8 cellular contexts compared by ENCODE assay signal in the genomic region with DNA sequence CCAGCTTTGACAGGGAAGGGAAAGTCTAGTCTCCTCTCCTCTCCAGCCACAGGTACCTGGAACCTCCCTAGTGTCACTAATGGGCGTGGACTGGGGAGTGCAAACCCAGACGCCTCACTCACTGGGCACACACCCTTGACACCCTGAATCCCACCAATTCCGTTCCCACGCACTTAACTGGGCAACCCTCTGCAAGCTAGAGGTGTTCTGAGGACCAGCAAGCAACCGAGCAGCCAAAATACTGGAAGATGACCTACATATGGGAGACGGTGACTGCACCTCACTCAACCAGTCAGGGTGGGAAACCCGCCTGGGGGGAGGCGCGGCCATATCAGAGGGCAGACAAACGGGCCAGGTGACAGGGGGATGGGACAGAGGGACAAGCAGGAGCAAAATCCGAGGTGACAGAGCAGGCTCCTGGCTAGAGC. TPM values are rescaled to one million over a fixed set of nuclear protein-coding genes. Genes with fewer than 3 reads are reported as not detected.
A peak's percentile ranks its signal among the peaks of the same experiment; 100 is the strongest.
DNase-seq lines count a peak whose midpoint lies in the region; ATAC-seq and TF ChIP-seq lines count a peak whose summit lies in the region.

No MANE protein-coding gene starts in this region.

- H3K9ac ChIP-seq in mesenchymal stem cell (ENCODE audit: low read length): peak overlapping the region; percentile 94

- no peak overlapping the region for H2AK5ac ChIP-seq in mesenchymal stem cell (ENCODE audit: low read length, severe bottlenecking)

- H3K4ac ChIP-seq in mesenchymal stem cell (ENCODE audit: low read depth in 1 of 2, low read length in 2 of 2): peak overlapping the region; percentile 5 to 56

- ATAC-seq in HG03439 (IDR thresholded peaks at IDR 0.05; ENCODE audit: unreplicated experiment): no peak

- peaks cover 4% of the 10 kb centered on the region for H3K36me3 Mint-ChIP-seq in brain

- peak overlapping the region; percentile 90 to 91 for H3K4me3 ChIP-seq in mesenchymal stem cell (ENCODE audit: insufficient read depth in 1 of 2, low read depth in 1 of 2, low read length in 2 of 2)
- peak overlapping the region; percentile 69 to 95 for H3K4me3 ChIP-seq in uterus

- peaks cover 4% of the 10 kb centered on the region for H3K27me3 Mint-ChIP-seq in brain

- 19% methylated on average over 11 of the region's 11 CpGs for WGBS in mesenchymal stem cell

- no peak overlapping the region for H3K14ac ChIP-seq in mesenchymal stem cell (ENCODE audit: low read length in 2 of 2)

- no peak overlapping the region for H2BK12ac ChIP-seq in mesenchymal stem cell (ENCODE audit: low read length in 2 of 2)

- H3K18ac ChIP-seq in mesenchymal stem cell (ENCODE audit: low read depth in 1 of 2, low read length in 2 of 2): peak overlapping the region; percentile 4 to 91

- no peaks in the 10 kb centered on the region for H3K27me3 ChIP-seq in mesenchymal stem cell (ENCODE audit: control insufficient read depth in 1 of 2, insufficient read depth in 1 of 2, low read length in 2 of 2)
- no peaks in the 10 kb centered on the region for H3K27me3 ChIP-seq in uterus

- DNase-seq in 8988T (peak; percentile 4), mesenchymal stem cell (no peak), uterus (no peak), DMS79 treated with DMSO at 0.1 percent for 48 hours (lab: John Stamatoyannopoulos, UW) (no peak), AG20443 (ENCODE audit: low spot score) (no peak)

- H4K91ac ChIP-seq in mesenchymal stem cell (ENCODE audit: low read length): no peak overlapping the region

- peaks cover 0 to 4% (median 0%) of the 10 kb centered on the region in 5 experiments for H3K9me3 Mint-ChIP-seq in brain

- intact Hi-C loops in uterus (cut with DNase I; ENCODE audit: low total_unique reads): no loop called here

- H2BK120ac ChIP-seq in mesenchymal stem cell (ENCODE audit: low read depth, low read length): no peak overlapping the region

- H3K36me3 ChIP-seq in KOPT-K1 (ENCODE audit: insufficient read depth, low read length): no peaks in the 10 kb centered on the region; the same call in 1 of the 2 replicates
- H3K36me3 ChIP-seq in mesenchymal stem cell (ENCODE audit: control insufficient read depth in 1 of 2, insufficient read depth in 2 of 2, low read depth in 1 of 2, low read length in 2 of 2): peaks cover 0 to 26% of the 10 kb centered on the region in 2 experiments
- H3K36me3 ChIP-seq in uterus: no peaks in the 10 kb centered on the region

- H3K4me2 ChIP-seq in mesenchymal stem cell (ENCODE audit: low read length, poor library complexity, severe bottlenecking): peak overlapping the region; percentile 68

- H3K4me1 Mint-ChIP-seq in brain: peaks cover 36% of the 10 kb centered on the region

- H3K27ac ChIP-seq in KOPT-K1 (ENCODE audit: low read depth, low read length, poor library complexity, severe bottlenecking) (peak overlapping the region; percentile 59), mesenchymal stem cell (ENCODE audit: low read length, poor library complexity, severe bottlenecking) (no peak overlapping the region), uterus (peak overlapping the region; percentile 73 to 87)

- no peak overlapping the region for H2BK5ac ChIP-seq in mesenchymal stem cell (ENCODE audit: low read depth, low read length, poor library complexity, severe bottlenecking)

- H3K4me3 Mint-ChIP-seq in brain: peak overlapping the region; percentile 97 to 99 (median 99)

- H3K27ac Mint-ChIP-seq in brain: peak overlapping the region; percentile 87 to 99 (median 96)

- H3K4me1 ChIP-seq in mesenchymal stem cell (ENCODE audit: control insufficient read depth, insufficient read depth, low read depth, low read length): peaks cover 29% of the 10 kb centered on the region
- peaks cover 0 to 30% of the 10 kb centered on the region in 2 donors for H3K4me1 ChIP-seq in uterus

- no peaks in the 10 kb centered on the region for H3K9me3 ChIP-seq in KOPT-K1 (ENCODE audit: insufficient read depth, low read length, poor library complexity, severe bottlenecking)
- H3K9me3 ChIP-seq in mesenchymal stem cell (ENCODE audit: control insufficient read depth, low read length): no peaks in the 10 kb centered on the region
- no peaks in the 10 kb centered on the region for H3K9me3 ChIP-seq in uterus

- TF ChIP-seq POLR2A in uterus (IDR thresholded peaks at IDR 0.05): no peak

- H2AFZ ChIP-seq in mesenchymal stem cell (ENCODE audit: low read depth, low read length): no peak overlapping the region

- TF ChIP-seq CTCF in brain (conservative IDR thresholded peaks at IDR 0.05) (no peak), uterus (IDR thresholded peaks at IDR 0.05) (no peak)

- H3K23ac ChIP-seq in mesenchymal stem cell (ENCODE audit: low read length in 2 of 2): peak overlapping the region in 1 of 2 experiments; percentile 54

- H2BK15ac ChIP-seq in mesenchymal stem cell (ENCODE audit: low read depth, poor library complexity, severe bottlenecking): no peak overlapping the region

- H3K79me1 ChIP-seq in mesenchymal stem cell (replicated peaks; ENCODE audit: low read length, poor library complexity, severe bottlenecking): peaks cover 9% of the 10 kb centered on the region

- no peak overlapping the region for H4K8ac ChIP-seq in mesenchymal stem cell (ENCODE audit: low read length)

RNA-seq across cellular contexts. Expression of gene ABHD17A, which starts 1.0 kb away (rescaled TPM):
- polyA plus RNA-seq in brain (ENCODE audit: insufficient read depth, low read depth, low replicate concordance): 124 TPM
- polyA plus RNA-seq in mesenchymal stem cell (2013, experiment 1 of 2): 60.5 TPM
- 60.5 TPM for polyA plus RNA-seq in mesenchymal stem cell (2013, experiment 2 of 2)
- total RNA-seq in uterus: 100 to 1,000 TPM in 1 of 4 donors, 10 to 100 TPM in 3; 33.8 to 142 (median 63.7) TPM

RNA-seq across cellular contexts. Expression of gene ADAT3, which starts 20.9 kb away (rescaled TPM):
- 3.8 TPM for polyA plus RNA-seq in brain (ENCODE audit: insufficient read depth, low read depth, low replicate concordance)
- polyA plus RNA-seq in mesenchymal stem cell (2013, experiment 1 of 2): 4.9 TPM
- 4.9 TPM for polyA plus RNA-seq in mesenchymal stem cell (2013, experiment 2 of 2)
- 1 to 10 TPM; 1.0 to 5.5 (median 2.8) TPM for total RNA-seq in uterus

RNA-seq across cellular contexts. Expression of gene SCAMP4, which starts 20.9 kb away (rescaled TPM):
- 105 TPM for polyA plus RNA-seq in brain (ENCODE audit: insufficient read depth, low read depth, low replicate concordance)
- polyA plus RNA-seq in mesenchymal stem cell (2013, experiment 1 of 2): 66.6 TPM
- 67.9 TPM for polyA plus RNA-seq in mesenchymal stem cell (2013, experiment 2 of 2)
- 10 to 100 TPM in 3 of 4 donors, 1 to 10 TPM in 1; 9.5 to 68.9 (median 28.0) TPM for total RNA-seq in uterus

RNA-seq across cellular contexts. Expression of gene KLF16, which starts 20.9 kb away (rescaled TPM):
- polyA plus RNA-seq in brain (ENCODE audit: insufficient read depth, low read depth, low replicate concordance): 22.6 TPM
- 25.8 TPM for polyA plus RNA-seq in mesenchymal stem cell (2013, experiment 1 of 2)
- polyA plus RNA-seq in mesenchymal stem cell (2013, experiment 2 of 2): 28.0 TPM
- total RNA-seq in uterus: 10 to 100 TPM in 1 of 4 donors, 1 to 10 TPM in 1, under 1 TPM in 1, not detected in 1; 0.26 to 17.7 (median 3.9) TPM

RNA-seq across cellular contexts. Expression of gene REXO1, which starts 36.0 kb away (rescaled TPM):
- 26.0 TPM for polyA plus RNA-seq in brain (ENCODE audit: insufficient read depth, low read depth, low replicate concordance)
- 16.0 TPM for polyA plus RNA-seq in mesenchymal stem cell (2013, experiment 1 of 2)
- polyA plus RNA-seq in mesenchymal stem cell (2013, experiment 2 of 2): 14.2 TPM
- 10 to 100 TPM in 2 of 4 donors, 1 to 10 TPM in 2; 1.5 to 67.4 (median 25.1) TPM for total RNA-seq in uterus
